ENCODE assay signal across 15 cellular contexts in genomic region chr2:176552456-176553135, GRCh38.
DNase-seq lines count a peak whose midpoint lies in the region; ATAC-seq and TF ChIP-seq lines count a peak whose summit lies in the region.
"Had no signal": no experiment of that assay in that cellular context is flagged by ENCODE, and none has a peak within 500 bp of the region (broad histone marks: within the 10 kb centered on the region; RNA-seq: fewer than 3 reads in every experiment).

No MANE protein-coding gene starts in this region.

- WGBS in right cardiac atrium = 59% methylated on average over 1 of the region's 1 CpG
- WGBS in stomach, 5 donors = 52 to 78% (median 58%) methylated on average over 1 of the region's 1 CpG

- TF ChIP-seq POLR2A in HCT116 (IDR thresholded peaks at IDR 0.05; ENCODE audit: borderline replicate concordance, extremely low read depth, insufficient read depth, insufficient read length) (no peak), stomach (IDR thresholded peaks at IDR 0.05) (no peak)

- no peaks in the 10 kb centered on the region for H3K9me3 ChIP-seq in HCT116 (ENCODE audit: control insufficient read depth in 1 of 2, insufficient read depth in 1 of 2, low read depth in 1 of 2, low read length in 2 of 2)
- no peaks in the 10 kb centered on the region for H3K9me3 ChIP-seq in right cardiac atrium (ENCODE audit: control insufficient read depth, low read length)
- no peaks in the 10 kb centered on the region for H3K9me3 ChIP-seq in stomach
- H3K9me3 ChIP-seq: ovary had no signal

- POLR2A ChIA-PET in HCT116 (lab: Charles Lee) = no interaction called here

- H3K4me1 ChIP-seq in HCT116 (ENCODE audit: control insufficient read depth in 1 of 2, insufficient read depth in 2 of 2, low read length in 2 of 2) (peaks cover 0 to 25% of the 10 kb centered on the region in 2 experiments; a peak in 2 of 4 replicates), right cardiac atrium (ENCODE audit: control insufficient read depth, insufficient read depth, low read length) (peaks cover 2% of the 10 kb centered on the region), stomach (peaks cover 0 to 26% (median 12%) of the 10 kb centered on the region in 4 donors)

- no peaks in the 10 kb centered on the region for H3K9me2 ChIP-seq in HCT116 (ENCODE audit: insufficient read depth)

- DNase-seq in HCT116 (ENCODE audit: low read depth, low spot score) (no peak), astrocyte of the hippocampus (ENCODE audit: low read depth, low spot score) (peak; percentile 35), right cardiac atrium (no peak), stomach (no peak), anterior cingulate cortex (lab: John Stamatoyannopoulos, UW) (no peak), germinal center (ENCODE audit: low spot score) (no peak), occipital lobe (lab: John Stamatoyannopoulos, UW) (no peak)
- no peak for DNase-seq in stimulated activated CD4-positive, alpha-beta T cell treated with anti-CD3 and anti-CD28 coated beads, Interleukin-4, amount 100 ng/mL, for 1 hour
- DNase-seq: activated CD4-positive, alpha-beta T cell treated with anti-CD3 and anti-CD28 coated beads for 1 hour; caudate nucleus; left colon; NCI-H1694 treated with DMSO at 0.1 percent for 48 hours; SW 1271 had no signal

- H3K36me3 ChIP-seq in HCT116 (ENCODE audit: control insufficient read depth in 1 of 2, insufficient read depth in 2 of 2, low read length in 2 of 2) = no peaks in the 10 kb centered on the region
- no peaks in the 10 kb centered on the region for H3K36me3 ChIP-seq in stomach
- H3K36me3 ChIP-seq: ovary had no signal

- ATAC-seq in HCT116 (no peak), right cardiac atrium (peak in 1 of 2 donors; percentile 69)
- ATAC-seq: esophagus mucosa, left colon had no signal

- peak overlapping the region; percentile 92 for H2AFZ ChIP-seq in HCT116 (ENCODE audit: low read depth, low read length, poor library complexity, severe bottlenecking)

- RAD21 ChIA-PET in HCT116 (lab: Charles Lee; ENCODE audit: low non-redundant PET in 1 of 2, low total read pairs in 2 of 2, uncharacterized antibody in 2 of 2, unreplicated experiment in 2 of 2) = no interaction called here

- no peak overlapping the region for H3K4me2 ChIP-seq in HCT116 (ENCODE audit: low read length)

- no peak overlapping the region for H3K27ac ChIP-seq in HCT116 (ENCODE audit: low read depth, low read length)
- peak overlapping the region; percentile 21 for H3K27ac ChIP-seq in right cardiac atrium (ENCODE audit: low read length)
- peak overlapping the region in 3 of 5 donors; percentile 72 to 80 (median 73) for H3K27ac ChIP-seq in stomach

- H3K79me2 ChIP-seq in HCT116 (ENCODE audit: insufficient read depth, low read length) = no peaks in the 10 kb centered on the region

- no peak for TF ChIP-seq EP300 in stomach (IDR thresholded peaks at IDR 0.05)

- no peaks in the 10 kb centered on the region for H4K20me1 ChIP-seq in HCT116 (ENCODE audit: insufficient read depth)

- no peak for TF ChIP-seq CTCF in HCT116 (IDR thresholded peaks at IDR 0.05 in 2 of 3, conservative IDR thresholded peaks at IDR 0.05 in 1 of 3; ENCODE audit: borderline replicate concordance in 1 of 3, insufficient read depth in 1 of 3, low read depth in 2 of 3, low read length in 2 of 3)
- no peak for TF ChIP-seq CTCF in stomach (IDR thresholded peaks at IDR 0.05)

- no TSS peak for BruUV-seq in HCT116 (replicated peaks; lab: Mats Ljungman, UMichigan)

- H3K9ac ChIP-seq in HCT116 (ENCODE audit: low read length) = no peak overlapping the region

- CTCF ChIA-PET in HCT116 (lab: Charles Lee) = interaction anchor here (1.0 to 3.1 kb wide), 4 partner anchors 9 to 413 kb away, joined by 3 to 38 read pairs (median 14); no protein-coding TSS in a partner anchor

- intact Hi-C loops in HCT116 (cut with micrococcal nuclease) = loop anchor here (5.0 kb wide), 1 partner anchor 100 kb away; no protein-coding TSS in a partner anchor
- intact Hi-C loops in right cardiac atrium (cut with DNase I) = loop anchor here (5.0 to 10.0 kb wide), 6 partner anchors 82 to 428 kb away; partner anchors contain the start of genes HOXD8 (in 1 of the 4) and HOXD9 (in 1 of the 4)
- intact Hi-C loops in stomach (cut with DNase I; ENCODE audit: low total_unique reads) = no loop called here

- 0 out of 2 replicates have a peak, but pooled peaks cover 7% of the 10 kb centered on the region for H3K27me3 ChIP-seq in HCT116 (ENCODE audit: insufficient read depth, low read length)
- peaks cover 2% of the 10 kb centered on the region for H3K27me3 ChIP-seq in right cardiac atrium (ENCODE audit: control insufficient read depth, insufficient read depth)
- peaks cover 0 to 36% (median 0%) of the 10 kb centered on the region in 3 donors for H3K27me3 ChIP-seq in stomach
- H3K27me3 ChIP-seq: ovary had no signal

- H3K4me3 ChIP-seq in HCT116 (replicated peaks in 1 of 2; ENCODE audit: low read depth in 1 of 2, low read length in 2 of 2) (no peak overlapping the region), right cardiac atrium (ENCODE audit: low read length) (no peak overlapping the region), stomach (no peak overlapping the region)

- TF ChIP-seq RAD21 in HCT116 (IDR thresholded peaks at IDR 0.05; ENCODE audit: low read depth) = no peak

TF ChIP-seq in HCT116, 20 proteins besides CTCF, POLR2A, EP300 and RAD21 (continues in another document):
- TF ChIP-seq YY1 (IDR thresholded peaks at IDR 0.05; ENCODE audit: extremely low read depth, insufficient replicate concordance, low read depth, low read length) (no peak), ZNF274 (IDR thresholded peaks at IDR 0.05; ENCODE audit: low read depth, low read length) (no peak), MAX (IDR thresholded peaks at IDR 0.05) (no peak), EZH2phosphoT487 (IDR thresholded peaks at IDR 0.05; ENCODE audit: borderline replicate concordance) (no peak), ZBTB33 (IDR thresholded peaks at IDR 0.05; ENCODE audit: extremely low read depth, insufficient replicate concordance, low read length) (no peak), CBX3 (IDR thresholded peaks at IDR 0.05; ENCODE audit: low read depth) (no peak), ELF1 (IDR thresholded peaks at IDR 0.05; ENCODE audit: borderline replicate concordance, low read depth) (no peak), TCF7L2 (IDR thresholded peaks at IDR 0.05; ENCODE audit: borderline replicate concordance, extremely low read depth, insufficient read depth, insufficient read length) (no peak), REST (IDR thresholded peaks at IDR 0.05; ENCODE audit: low read depth) (no peak), FOSL1 (IDR thresholded peaks at IDR 0.05; ENCODE audit: low read depth) (no peak), SP1 (IDR thresholded peaks at IDR 0.05; ENCODE audit: low read depth) (no peak), EGR1 (IDR thresholded peaks at IDR 0.05; ENCODE audit: low read depth) (no peak), ATF3 (IDR thresholded peaks at IDR 0.05) (no peak), SRF (IDR thresholded peaks at IDR 0.05; ENCODE audit: low read depth) (no peak), ZFX (IDR thresholded peaks at IDR 0.05) (no peak), SIN3A (IDR thresholded peaks at IDR 0.05; ENCODE audit: low read depth) (no peak), POLR2AphosphoS5 (IDR thresholded peaks at IDR 0.05; ENCODE audit: low read depth, low read length) (no peak), CEBPB (IDR thresholded peaks at IDR 0.05; ENCODE audit: low read depth) (no peak)
